In genomic region chr1:61711257-61711656, GRCh38 we compare ENCODE assay signal across 8 cellular contexts. TPM values are rescaled to one million over a fixed set of nuclear protein-coding genes. Genes with fewer than 3 reads are reported as not detected.
DNase-seq lines count a peak whose midpoint lies in the region; ATAC-seq, FAIRE-seq and TF ChIP-seq lines count a peak whose summit lies in the region.
"Not testable (repeated sequence)": the region's sequence is repeated elsewhere in the genome, so short reads cannot be mapped to it uniquely, and the experiment has no call there.

No MANE protein-coding gene starts in this region.

- in situ Hi-C loops in Panc1 (cut with HindIII; ENCODE audit: low pct_unique_long_range_greater_than_20kb, low sequenced_read_pairs); astrocyte of the spinal cord (cut with HindIII; ENCODE audit: low sequenced_read_pairs): not testable (repeated sequence)

- FAIRE-seq in endothelial cell of umbilical vein (lab: Jason Lieb, UNC) = peak; percentile 15

- not testable (repeated sequence) for TF ChIP-seq POLR2A in endothelial cell of umbilical vein (IDR thresholded peaks at IDR 0.05; ENCODE audit: low read depth, low read length)

- peaks cover 23% of the 10 kb centered on the region for H3K79me1 ChIP-seq in mesenchymal stem cell (replicated peaks; ENCODE audit: low read length, poor library complexity, severe bottlenecking)

- not testable (repeated sequence) for H3K4ac ChIP-seq in mesenchymal stem cell (ENCODE audit: low read depth in 1 of 2, low read length in 2 of 2)

- not testable (repeated sequence) for H2AK5ac ChIP-seq in mesenchymal stem cell (ENCODE audit: low read length, severe bottlenecking)

- not testable (repeated sequence) for H3K9ac ChIP-seq in endothelial cell of umbilical vein (replicated peaks; ENCODE audit: extremely low read depth, insufficient read depth, low read length); mesenchymal stem cell (ENCODE audit: low read length)

- WGBS in mesenchymal stem cell = 75% methylated on average over 2 of the region's 4 CpGs

- not testable (repeated sequence) for H3K9me1 ChIP-seq in endothelial cell of umbilical vein (replicated peaks; ENCODE audit: control insufficient read depth, extremely low read depth, insufficient read depth, low read length)

- not testable (repeated sequence) for H3K4me1 ChIP-seq in Panc1 (ENCODE audit: control insufficient read depth, insufficient read depth, low read length); endothelial cell of umbilical vein (ENCODE audit: control insufficient read depth, extremely low read depth, insufficient read depth, low read length); mesenchymal stem cell (ENCODE audit: control insufficient read depth, insufficient read depth, low read depth, low read length)

- H4K91ac ChIP-seq in mesenchymal stem cell (ENCODE audit: low read length) = not testable (repeated sequence)

- not testable (repeated sequence) for H3K36me3 ChIP-seq in Panc1 (ENCODE audit: control insufficient read depth, insufficient read depth, low read length); endothelial cell of umbilical vein (ENCODE audit: control insufficient read depth in 2 of 2, extremely low read depth in 1 of 2, insufficient read depth in 2 of 2, low read length in 2 of 2)
- peaks cover 28 to 31% of the 10 kb centered on the region in 2 experiments for H3K36me3 ChIP-seq in mesenchymal stem cell (ENCODE audit: control insufficient read depth in 1 of 2, insufficient read depth in 2 of 2, low read depth in 1 of 2, low read length in 2 of 2)

- not testable (repeated sequence) for H4K8ac ChIP-seq in mesenchymal stem cell (ENCODE audit: low read length)

- dilution Hi-C loops in endothelial cell of umbilical vein (cut with MboI; ENCODE audit: extremely low pct_ligation_motif_present, low sequenced_read_pairs) = not testable (repeated sequence)

- not testable (repeated sequence) for H2BK12ac ChIP-seq in mesenchymal stem cell (ENCODE audit: low read length in 2 of 2)

- not testable (repeated sequence) for H3K27ac ChIP-seq in Panc1 (ENCODE audit: low read length); endothelial cell of umbilical vein (ENCODE audit: insufficient read depth, low read depth, low read length); mesenchymal stem cell (ENCODE audit: low read length, poor library complexity, severe bottlenecking)

- not testable (repeated sequence) for H3K4me3 ChIP-seq in Panc1 (ENCODE audit: low read depth in 2 of 2, low read length in 2 of 2); astrocyte of the spinal cord (ENCODE audit: low read depth, low read length); endothelial cell of umbilical vein (replicated peaks in 1 of 3; ENCODE audit: insufficient read depth in 1 of 3, low read depth in 1 of 3, low read length in 3 of 3); mesenchymal stem cell (ENCODE audit: insufficient read depth in 1 of 2, low read depth in 1 of 2, low read length in 2 of 2)

- H2AFZ ChIP-seq in endothelial cell of umbilical vein (ENCODE audit: low read depth, low read length); mesenchymal stem cell (ENCODE audit: low read depth, low read length): not testable (repeated sequence)

- H3K27me3 ChIP-seq in Panc1 (ENCODE audit: control insufficient read depth, insufficient read depth, low read length); endothelial cell of umbilical vein (ENCODE audit: control insufficient read depth in 2 of 2, insufficient read depth in 2 of 2, low read length in 2 of 2); mesenchymal stem cell (ENCODE audit: control insufficient read depth in 1 of 2, insufficient read depth in 1 of 2, low read length in 2 of 2): not testable (repeated sequence)

- CTCF ChIA-PET in Panc1 (lab: Charles Lee); endothelial cell of umbilical vein (lab: Charles Lee): not testable (repeated sequence)

- TF ChIP-seq CTCF in Panc1 (IDR thresholded peaks at IDR 0.05); astrocyte of the spinal cord (IDR thresholded peaks at IDR 0.05; ENCODE audit: low read depth, low read length); endothelial cell of umbilical vein (IDR thresholded peaks at IDR 0.05; ENCODE audit: extremely low read depth in 1 of 2, insufficient read depth in 1 of 2, low read depth in 1 of 2, low read length in 2 of 2): not testable (repeated sequence)

- H2BK15ac ChIP-seq in mesenchymal stem cell (ENCODE audit: low read depth, poor library complexity, severe bottlenecking) = not testable (repeated sequence)

- H4K20me1 ChIP-seq in endothelial cell of umbilical vein (replicated peaks; ENCODE audit: control insufficient read depth, extremely low read depth, insufficient read depth, low read length) = not testable (repeated sequence)

- H2BK120ac ChIP-seq in mesenchymal stem cell (ENCODE audit: low read depth, low read length) = not testable (repeated sequence)

- H3K9me3 ChIP-seq in Panc1 (ENCODE audit: control insufficient read depth, insufficient read depth, low read depth, low read length); endothelial cell of umbilical vein (replicated peaks; ENCODE audit: control insufficient read depth, insufficient read depth, low read length); mesenchymal stem cell (ENCODE audit: control insufficient read depth, low read length): not testable (repeated sequence)

- H3K18ac ChIP-seq in mesenchymal stem cell (ENCODE audit: low read depth in 1 of 2, low read length in 2 of 2) = not testable (repeated sequence)

- POLR2A ChIA-PET in Panc1 (lab: Charles Lee) = interaction anchor here (0.7 kb wide), 1 partner anchor 368 kb away, joined by 6 read pairs; no protein-coding TSS in a partner anchor
- POLR2A ChIA-PET in endothelial cell of umbilical vein (lab: Charles Lee) = not testable (repeated sequence)

- H3K23ac ChIP-seq in mesenchymal stem cell (ENCODE audit: low read length in 2 of 2) = not testable (repeated sequence)

- intact Hi-C loops in Panc1 (cut with micrococcal nuclease; ENCODE audit: unreplicated experiment); endothelial cell of umbilical vein (cut with micrococcal nuclease): not testable (repeated sequence)

- peaks cover 40% of the 10 kb centered on the region for H3K79me2 ChIP-seq in endothelial cell of umbilical vein (ENCODE audit: control insufficient read depth, insufficient read depth, low read length)

- peak; percentile 38 for DNase-seq in A172 (ENCODE audit: low spot score)
- peak; percentile 63 for DNase-seq in EL
- peak; percentile 14 for DNase-seq in HS-27A (ENCODE audit: low read depth)
- not testable (repeated sequence) for DNase-seq in Panc1 (ENCODE audit: low read depth, low spot score); endothelial cell of umbilical vein (ENCODE audit: low read depth, low spot score)
- DNase-seq in astrocyte of the spinal cord (ENCODE audit: low read depth, low spot score) = peak; percentile 35
- DNase-seq in glomerular visceral epithelial cell (ENCODE audit: extremely low spot score) = peak; percentile 20
- peak; percentile 73 for DNase-seq in mesenchymal stem cell

- not testable (repeated sequence) for BruUV-seq in Panc1 (replicated peaks; lab: Mats Ljungman, UMichigan); endothelial cell of umbilical vein (replicated peaks; lab: Mats Ljungman, UMichigan)

- ATAC-seq in Panc1 = peak; percentile 72; the same call in 1 of the 2 replicates

- not testable (repeated sequence) for H2BK5ac ChIP-seq in mesenchymal stem cell (ENCODE audit: low read depth, low read length, poor library complexity, severe bottlenecking)

- not testable (repeated sequence) for H3K4me2 ChIP-seq in endothelial cell of umbilical vein (ENCODE audit: insufficient read depth, low read length); mesenchymal stem cell (ENCODE audit: low read length, poor library complexity, severe bottlenecking)

- H3K14ac ChIP-seq in mesenchymal stem cell (ENCODE audit: low read length in 2 of 2) = not testable (repeated sequence)

RNA-seq across cellular contexts. Expression of gene TM2D1, which starts 13.7 kb away (rescaled TPM):
- total RNA-seq in A172 (2014; rRNA removed; shearing (Covaris generic)) = 63.0 and 79.6 TPM in 2 replicates
- total RNA-seq in Panc1 (2021; ENCODE audit: unreplicated experiment) = 43.2 TPM
- polyA plus RNA-seq in Panc1 (2012; ENCODE audit: insufficient read length) = 36.5 TPM
- 37.5 and 46.1 TPM in 2 replicates for total RNA-seq in endothelial cell of umbilical vein
- polyA plus RNA-seq in endothelial cell of umbilical vein = 50.0 and 56.0 TPM in 2 replicates
- polyA plus RNA-seq in endothelial cell of umbilical vein (2011; cell fraction: cytosol; rRNA removed) = 54.0 and 54.9 TPM in 2 replicates
- 48.8 and 50.0 TPM in 2 replicates for polyA plus RNA-seq in endothelial cell of umbilical vein (2011; cell fraction: nucleus; rRNA removed)
- 48.9 and 52.2 TPM in 2 replicates for polyA plus RNA-seq in endothelial cell of umbilical vein (2012)
- 30.9 and 37.3 TPM in 2 replicates for polyA minus RNA-seq in endothelial cell of umbilical vein
- 14.4 TPM for polyA minus RNA-seq in endothelial cell of umbilical vein (2011; cell fraction: cytosol; rRNA and poly(A)+ RNA removed)
- polyA minus RNA-seq in endothelial cell of umbilical vein (2011; cell fraction: nucleus; rRNA and poly(A)+ RNA removed) = 53.4 and 58.6 TPM in 2 replicates
- 54.0 TPM for polyA plus RNA-seq in mesenchymal stem cell (2013, experiment 1 of 2)
- 60.0 TPM for polyA plus RNA-seq in mesenchymal stem cell (2013, experiment 2 of 2)

RNA-seq across cellular contexts. Expression of gene PATJ, which starts 31.0 kb away (rescaled TPM):
- 10.3 and 11.8 TPM in 2 replicates for total RNA-seq in A172 (2014; rRNA removed; shearing (Covaris generic))
- total RNA-seq in Panc1 (2021; ENCODE audit: unreplicated experiment) (36.2 TPM), endothelial cell of umbilical vein (3.0 and 4.2 TPM in 2 replicates)
- polyA plus RNA-seq in Panc1 (2012; ENCODE audit: insufficient read length) = 12.9 TPM
- polyA plus RNA-seq in endothelial cell of umbilical vein = 0.57 and 1.1 TPM in 2 replicates
- 0.80 and 0.92 TPM in 2 replicates for polyA plus RNA-seq in endothelial cell of umbilical vein (2011; cell fraction: cytosol; rRNA removed)
- 2.6 and 3.4 TPM in 2 replicates for polyA plus RNA-seq in endothelial cell of umbilical vein (2011; cell fraction: nucleus; rRNA removed)
- 1.3 and 1.7 TPM in 2 replicates for polyA plus RNA-seq in endothelial cell of umbilical vein (2012)
- 4.2 and 7.9 TPM in 2 replicates for polyA minus RNA-seq in endothelial cell of umbilical vein
- 10.0 TPM for polyA minus RNA-seq in endothelial cell of umbilical vein (2011; cell fraction: cytosol; rRNA and poly(A)+ RNA removed)
- 8.7 and 11.9 TPM in 2 replicates for polyA minus RNA-seq in endothelial cell of umbilical vein (2011; cell fraction: nucleus; rRNA and poly(A)+ RNA removed)
- 0.95 TPM for polyA plus RNA-seq in mesenchymal stem cell (2013, experiment 1 of 2)
- 1.1 TPM for polyA plus RNA-seq in mesenchymal stem cell (2013, experiment 2 of 2)
